1 cellular context compared by ENCODE assay signal in the genomic region with DNA sequence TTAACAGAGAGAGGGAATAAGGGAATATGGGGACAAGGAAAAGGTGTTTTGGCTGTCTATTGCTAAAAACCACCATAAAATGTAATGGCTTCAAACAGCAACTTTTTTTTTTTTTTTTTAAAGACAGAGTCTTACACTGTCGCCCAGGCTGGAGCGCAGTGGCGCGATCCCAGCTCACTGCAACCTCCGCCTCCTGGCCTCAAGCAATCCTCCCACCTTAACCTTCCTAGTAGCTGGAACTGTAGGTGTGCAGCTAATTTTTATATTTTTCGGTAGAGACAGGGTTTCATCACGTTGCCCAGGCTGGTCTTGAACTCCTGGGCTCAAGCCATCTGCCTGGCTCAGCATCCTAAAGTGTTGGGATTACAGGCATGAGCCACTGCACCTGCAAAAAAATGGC.
TF ChIP-seq lines count a peak whose summit lies in the region.

No MANE protein-coding gene starts in this region.

TF ChIP-seq in GM23338, 12 proteins besides CTCF, POLR2A, EP300 and RAD21 (continued from another document):
- TF ChIP-seq, protein P1, sequence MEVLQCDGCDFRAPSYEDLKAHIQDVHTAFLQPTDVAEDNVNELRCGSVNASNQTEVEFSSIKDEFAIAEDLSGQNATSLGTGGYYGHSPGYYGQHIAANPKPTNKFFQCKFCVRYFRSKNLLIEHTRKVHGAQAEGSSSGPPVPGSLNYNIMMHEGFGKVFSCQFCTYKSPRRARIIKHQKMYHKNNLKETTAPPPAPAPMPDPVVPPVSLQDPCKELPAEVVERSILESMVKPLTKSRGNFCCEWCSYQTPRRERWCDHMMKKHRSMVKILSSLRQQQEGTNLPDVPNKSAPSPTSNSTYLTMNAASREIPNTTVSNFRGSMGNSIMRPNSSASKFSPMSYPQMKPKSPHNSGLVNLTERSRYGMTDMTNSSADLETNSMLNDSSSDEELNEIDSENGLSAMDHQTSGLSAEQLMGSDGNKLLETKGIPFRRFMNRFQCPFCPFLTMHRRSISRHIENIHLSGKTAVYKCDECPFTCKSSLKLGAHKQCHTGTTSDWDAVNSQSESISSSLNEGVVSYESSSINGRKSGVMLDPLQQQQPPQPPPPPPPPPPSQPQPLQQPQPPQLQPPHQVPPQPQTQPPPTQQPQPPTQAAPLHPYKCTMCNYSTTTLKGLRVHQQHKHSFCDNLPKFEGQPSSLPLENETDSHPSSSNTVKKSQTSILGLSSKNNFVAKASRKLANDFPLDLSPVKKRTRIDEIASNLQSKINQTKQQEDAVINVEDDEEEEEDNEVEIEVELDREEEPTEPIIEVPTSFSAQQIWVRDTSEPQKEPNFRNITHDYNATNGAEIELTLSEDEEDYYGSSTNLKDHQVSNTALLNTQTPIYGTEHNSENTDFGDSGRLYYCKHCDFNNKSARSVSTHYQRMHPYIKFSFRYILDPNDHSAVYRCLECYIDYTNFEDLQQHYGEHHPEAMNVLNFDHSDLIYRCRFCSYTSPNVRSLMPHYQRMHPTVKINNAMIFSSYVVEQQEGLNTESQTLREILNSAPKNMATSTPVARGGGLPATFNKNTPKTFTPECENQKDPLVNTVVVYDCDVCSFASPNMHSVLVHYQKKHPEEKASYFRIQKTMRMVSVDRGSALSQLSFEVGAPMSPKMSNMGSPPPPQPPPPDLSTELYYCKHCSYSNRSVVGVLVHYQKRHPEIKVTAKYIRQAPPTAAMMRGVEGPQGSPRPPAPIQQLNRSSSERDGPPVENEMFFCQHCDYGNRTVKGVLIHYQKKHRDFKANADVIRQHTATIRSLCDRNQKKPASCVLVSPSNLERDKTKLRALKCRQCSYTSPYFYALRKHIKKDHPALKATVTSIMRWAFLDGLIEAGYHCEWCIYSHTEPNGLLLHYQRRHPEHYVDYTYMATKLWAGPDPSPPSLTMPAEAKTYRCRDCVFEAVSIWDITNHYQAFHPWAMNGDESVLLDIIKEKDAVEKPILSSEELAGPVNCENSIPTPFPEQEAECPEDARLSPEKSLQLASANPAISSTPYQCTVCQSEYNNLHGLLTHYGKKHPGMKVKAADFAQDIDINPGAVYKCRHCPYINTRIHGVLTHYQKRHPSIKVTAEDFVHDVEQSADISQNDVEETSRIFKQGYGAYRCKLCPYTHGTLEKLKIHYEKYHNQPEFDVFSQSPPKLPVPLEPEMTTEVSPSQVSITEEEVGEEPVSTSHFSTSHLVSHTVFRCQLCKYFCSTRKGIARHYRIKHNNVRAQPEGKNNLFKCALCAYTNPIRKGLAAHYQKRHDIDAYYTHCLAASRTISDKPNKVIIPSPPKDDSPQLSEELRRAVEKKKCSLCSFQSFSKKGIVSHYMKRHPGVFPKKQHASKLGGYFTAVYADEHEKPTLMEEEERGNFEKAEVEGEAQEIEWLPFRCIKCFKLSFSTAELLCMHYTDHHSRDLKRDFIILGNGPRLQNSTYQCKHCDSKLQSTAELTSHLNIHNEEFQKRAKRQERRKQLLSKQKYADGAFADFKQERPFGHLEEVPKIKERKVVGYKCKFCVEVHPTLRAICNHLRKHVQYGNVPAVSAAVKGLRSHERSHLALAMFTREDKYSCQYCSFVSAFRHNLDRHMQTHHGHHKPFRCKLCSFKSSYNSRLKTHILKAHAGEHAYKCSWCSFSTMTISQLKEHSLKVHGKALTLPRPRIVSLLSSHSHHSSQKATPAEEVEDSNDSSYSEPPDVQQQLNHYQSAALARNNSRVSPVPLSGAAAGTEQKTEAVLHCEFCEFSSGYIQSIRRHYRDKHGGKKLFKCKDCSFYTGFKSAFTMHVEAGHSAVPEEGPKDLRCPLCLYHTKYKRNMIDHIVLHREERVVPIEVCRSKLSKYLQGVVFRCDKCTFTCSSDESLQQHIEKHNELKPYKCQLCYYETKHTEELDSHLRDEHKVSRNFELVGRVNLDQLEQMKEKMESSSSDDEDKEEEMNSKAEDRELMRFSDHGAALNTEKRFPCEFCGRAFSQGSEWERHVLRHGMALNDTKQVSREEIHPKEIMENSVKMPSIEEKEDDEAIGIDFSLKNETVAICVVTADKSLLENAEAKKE (CRISPR knock-in tag; IDR thresholded peaks at IDR 0.05), result no peak
- TF ChIP-seq, protein P2, sequence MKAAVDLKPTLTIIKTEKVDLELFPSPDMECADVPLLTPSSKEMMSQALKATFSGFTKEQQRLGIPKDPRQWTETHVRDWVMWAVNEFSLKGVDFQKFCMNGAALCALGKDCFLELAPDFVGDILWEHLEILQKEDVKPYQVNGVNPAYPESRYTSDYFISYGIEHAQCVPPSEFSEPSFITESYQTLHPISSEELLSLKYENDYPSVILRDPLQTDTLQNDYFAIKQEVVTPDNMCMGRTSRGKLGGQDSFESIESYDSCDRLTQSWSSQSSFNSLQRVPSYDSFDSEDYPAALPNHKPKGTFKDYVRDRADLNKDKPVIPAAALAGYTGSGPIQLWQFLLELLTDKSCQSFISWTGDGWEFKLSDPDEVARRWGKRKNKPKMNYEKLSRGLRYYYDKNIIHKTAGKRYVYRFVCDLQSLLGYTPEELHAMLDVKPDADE (IDR thresholded peaks at IDR 0.05), result no peak
- TF ChIP-seq EZH2phosphoT487 (IDR thresholded peaks at IDR 0.05; ENCODE audit: unreplicated experiment) (no peak), STAT1 (IDR thresholded peaks at IDR 0.05; ENCODE audit: unreplicated experiment) (no peak), ZNF331 (CRISPR knock-in tag; IDR thresholded peaks at IDR 0.05; ENCODE audit: low read depth) (no peak), ZNF114 (CRISPR knock-in tag; IDR thresholded peaks at IDR 0.05) (no peak)
